ENCODE assay signal across 9 cellular contexts in genomic region chr16:11913425-11914079, GRCh38. TPM values are rescaled to one million over a fixed set of nuclear protein-coding genes. Genes with fewer than 3 reads are reported as not detected.
DNase-seq lines count a peak whose midpoint lies in the region; ATAC-seq and TF ChIP-seq lines count a peak whose summit lies in the region.
"Had no signal": no experiment of that assay in that cellular context is flagged by ENCODE, and none has a peak within 500 bp of the region (broad histone marks: within the 10 kb centered on the region; RNA-seq: fewer than 3 reads in every experiment).

No MANE protein-coding gene starts in this region.

- ATAC-seq in Right ventricle myocardium superior (ENCODE audit: poor library complexity) (no peak), GM19463 (IDR thresholded peaks at IDR 0.05; ENCODE audit: unreplicated experiment) (no peak), sciatic nerve (no peak)
- no peak for ATAC-seq in activated CD8-positive, alpha-beta T cell treated with anti-CD3 and anti-CD28 coated beads, Interleukin-2, amount 10 ng/mL, durations not matched to agents 7 days and 5 days

- DNase-seq in left ventricle myocardium inferior = no peak
- no peak for DNase-seq in Right ventricle myocardium superior
- peak; percentile 29 for DNase-seq in activated CD8-positive, alpha-beta T cell treated with anti-CD3 and anti-CD28 coated beads, Interleukin-2, amount 10 ng/mL, durations not matched to agents 7 days and 5 days
- no peak for DNase-seq in stomach
- no peak for DNase-seq in NCI-H2081 (lab: John Stamatoyannopoulos, UW)
- no peak for DNase-seq in sciatic nerve (ENCODE audit: low spot score)

- H3K4me3 Mint-ChIP-seq in activated CD8-positive, alpha-beta T cell treated with anti-CD3 and anti-CD28 coated beads, Interleukin-2, amount 10 ng/mL, durations not matched to agents 7 days and 5 days = peak overlapping the region; percentile 87

- no peak for TF ChIP-seq CTCF in left ventricle myocardium inferior (IDR thresholded peaks at IDR 0.05; ENCODE audit: borderline replicate concordance)
- no peak for TF ChIP-seq CTCF in stomach (IDR thresholded peaks at IDR 0.05)

- H3K27ac Mint-ChIP-seq in activated CD8-positive, alpha-beta T cell treated with anti-CD3 and anti-CD28 coated beads, Interleukin-2, amount 10 ng/mL, durations not matched to agents 7 days and 5 days = peak overlapping the region; percentile 93

- peak overlapping the region; percentile 75; the same call in 1 of the 2 replicates for H3K9ac ChIP-seq in iPS-20b (ENCODE audit: low read depth, low read length)

- no peak for TF ChIP-seq POLR2A in stomach (IDR thresholded peaks at IDR 0.05)

- H3K36me3 Mint-ChIP-seq in activated CD8-positive, alpha-beta T cell treated with anti-CD3 and anti-CD28 coated beads, Interleukin-2, amount 10 ng/mL, durations not matched to agents 7 days and 5 days (ENCODE audit: low read depth) = peaks cover 36% of the 10 kb centered on the region

- peak overlapping the region; percentile 97 for H3K4me3 ChIP-seq in left ventricle myocardium inferior
- peak overlapping the region; percentile 84 for H3K4me3 ChIP-seq in iPS-20b (ENCODE audit: low read length)
- H3K4me3 ChIP-seq in stomach = peak overlapping the region; percentile 90 to 98 (median 94)

- H3K9me3 ChIP-seq in left ventricle myocardium inferior (replicated peaks) (no peaks in the 10 kb centered on the region), iPS-20b (ENCODE audit: insufficient read depth, low read depth, low read length) (no peaks in the 10 kb centered on the region), stomach (no peaks in the 10 kb centered on the region)

- intact Hi-C loops in left ventricle myocardium inferior (cut with micrococcal nuclease) (no loop called here), Right ventricle myocardium superior (cut with DNase I) (no loop called here), stomach (cut with DNase I; ENCODE audit: low total_unique reads) (no loop called here), sciatic nerve (cut with DNase I) (no loop called here)

- H3K27me3 ChIP-seq in left ventricle myocardium inferior (ENCODE audit: low read depth) (no peaks in the 10 kb centered on the region), iPS-20b (ENCODE audit: insufficient read depth, low read length) (no peaks in the 10 kb centered on the region), stomach (no peaks in the 10 kb centered on the region)

- no peaks in the 10 kb centered on the region for H3K9me3 Mint-ChIP-seq in activated CD8-positive, alpha-beta T cell treated with anti-CD3 and anti-CD28 coated beads, Interleukin-2, amount 10 ng/mL, durations not matched to agents 7 days and 5 days (ENCODE audit: insufficient read depth)

- H3K4me1 ChIP-seq in left ventricle myocardium inferior (peaks cover 74% of the 10 kb centered on the region), iPS-20b (ENCODE audit: insufficient read depth, low read length) (peaks cover 11% of the 10 kb centered on the region), stomach (peaks cover 43 to 63% (median 52%) of the 10 kb centered on the region in 4 donors)

- 21 to 41% (median 33%) methylated on average over 12 of the region's 12 CpGs for WGBS in stomach, 5 donors

- H3K27ac ChIP-seq in left ventricle myocardium inferior (replicated peaks) = peak overlapping the region; percentile 98
- H3K27ac ChIP-seq in iPS-20b (ENCODE audit: low read length) = no peak overlapping the region
- peak overlapping the region in 4 of 5 donors; percentile 96 to 98 (median 96) for H3K27ac ChIP-seq in stomach

- CTCF ChIA-PET in activated CD8-positive, alpha-beta T cell treated with anti-CD3 and anti-CD28 coated beads, Interleukin-2, amount 10 ng/mL, durations not matched to agents 7 days and 5 days (lab: Charles Lee) = interaction anchor here (1.3 kb wide), 1 partner anchor 154 kb away, joined by 8 read pairs; no protein-coding TSS in a partner anchor

- peaks cover 53% of the 10 kb centered on the region for H3K4me1 Mint-ChIP-seq in activated CD8-positive, alpha-beta T cell treated with anti-CD3 and anti-CD28 coated beads, Interleukin-2, amount 10 ng/mL, durations not matched to agents 7 days and 5 days (ENCODE audit: low read depth)

- peaks cover 2% of the 10 kb centered on the region for H3K27me3 Mint-ChIP-seq in activated CD8-positive, alpha-beta T cell treated with anti-CD3 and anti-CD28 coated beads, Interleukin-2, amount 10 ng/mL, durations not matched to agents 7 days and 5 days (ENCODE audit: low read depth)

- no peaks in the 10 kb centered on the region for H3K36me3 ChIP-seq in left ventricle myocardium inferior
- no peaks in the 10 kb centered on the region for H3K36me3 ChIP-seq in iPS-20b (ENCODE audit: insufficient read depth, low read depth, low read length)
- no peaks in the 10 kb centered on the region for H3K36me3 ChIP-seq in stomach

- POLR2A ChIA-PET in activated CD8-positive, alpha-beta T cell treated with anti-CD3 and anti-CD28 coated beads, Interleukin-2, amount 10 ng/mL, durations not matched to agents 7 days and 5 days (lab: Charles Lee) = interaction anchor here (0.6 to 1.8 kb wide), 6 partner anchors 19 to 171 kb away, joined by 3 to 6 read pairs (median 3); partner anchors contain the start of genes RSL1D1, SNX29 and TXNDC11

- no peak for TF ChIP-seq EP300 in stomach (IDR thresholded peaks at IDR 0.05)

RNA-seq across cellular contexts. Expression of gene GSPT1, which starts 2.2 kb away (rescaled TPM):
- total RNA-seq in left ventricle myocardium inferior (82.3 TPM), Right ventricle myocardium superior (88.3 TPM), stomach (10 to 100 TPM; 28.0 to 73.2 (median 57.1) TPM), sciatic nerve (82.7 TPM)
- total RNA-seq in activated CD8-positive, alpha-beta T cell treated with anti-CD3 and anti-CD28 coated beads, Interleukin-2, amount 10 ng/mL, durations not matched to agents 7 days and 5 days = 100 to 1,000 TPM; 110 to 114 TPM
- 10 to 100 TPM; 33.1 to 42.3 (median 41.1) TPM for polyA plus RNA-seq in stomach

RNA-seq across cellular contexts. Expression of gene NPIPB2, which starts 28.3 kb away (rescaled TPM):
- total RNA-seq in left ventricle myocardium inferior (0.77 TPM), Right ventricle myocardium superior (1.6 TPM), stomach (10 to 100 TPM in 4 of 5 donors, 1 to 10 TPM in 1; 1.7 to 55.8 (median 29.4) TPM), sciatic nerve (11.9 TPM)
- 10 to 100 TPM; 12.0 to 17.9 TPM for total RNA-seq in activated CD8-positive, alpha-beta T cell treated with anti-CD3 and anti-CD28 coated beads, Interleukin-2, amount 10 ng/mL, durations not matched to agents 7 days and 5 days
- polyA plus RNA-seq in stomach = 1 to 10 TPM; 1.8 to 8.1 (median 3.1) TPM

RNA-seq across cellular contexts. Expression of gene TNFRSF17, which starts 51.5 kb away (rescaled TPM):
- total RNA-seq in left ventricle myocardium inferior = not detected
- total RNA-seq in Right ventricle myocardium superior = not detected
- not detected for total RNA-seq in activated CD8-positive, alpha-beta T cell treated with anti-CD3 and anti-CD28 coated beads, Interleukin-2, amount 10 ng/mL, durations not matched to agents 7 days and 5 days
- 1 to 10 TPM in 1 of 5 donors, not detected in 4; 7.4 TPM for total RNA-seq in stomach
- 1 to 10 TPM; 1.1 to 2.0 (median 1.6) TPM for polyA plus RNA-seq in stomach
- not detected for total RNA-seq in sciatic nerve
- total RNA-seq: lung microvascular endothelial cell had no signal
